In the genomic region with DNA sequence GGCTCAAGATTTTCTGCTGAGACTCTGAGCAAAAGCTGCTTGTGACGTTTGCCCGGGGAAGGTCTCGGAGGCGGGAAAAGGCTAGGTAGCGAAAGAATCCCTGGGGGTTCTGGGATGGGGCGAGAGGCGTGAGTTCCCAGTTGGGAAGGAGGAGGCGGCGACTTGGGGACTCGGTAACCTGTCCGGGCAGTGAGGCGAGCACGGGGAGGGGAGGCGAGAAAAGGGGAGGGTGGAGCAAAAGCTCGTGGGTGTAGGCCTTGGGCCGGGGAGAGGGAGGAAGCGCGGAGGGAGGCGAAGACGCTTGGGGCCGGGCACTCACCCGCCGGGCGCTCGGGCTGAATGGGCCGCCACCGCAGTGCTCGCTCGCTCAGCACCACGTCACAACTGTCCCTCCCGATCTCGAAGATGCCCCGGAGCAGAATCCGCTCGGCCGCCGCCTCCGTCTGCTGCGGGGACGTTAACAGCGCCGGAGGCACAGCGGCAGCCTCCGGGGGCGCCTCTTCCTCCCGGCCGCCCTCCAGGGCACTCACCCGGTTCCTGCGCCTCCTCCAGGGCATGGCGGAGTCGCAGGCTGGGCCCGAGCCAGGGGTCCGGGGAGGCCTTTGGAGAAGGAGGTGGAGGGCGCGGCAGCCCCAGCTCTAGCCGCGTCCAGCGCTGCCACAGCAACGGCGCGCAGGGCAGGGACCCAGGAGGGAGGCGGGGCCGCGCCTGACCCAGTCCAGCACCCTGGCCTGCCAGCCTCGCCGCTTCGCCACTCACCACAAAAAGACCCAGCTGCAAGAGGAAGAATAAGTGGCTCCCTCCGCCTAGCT, we compare ENCODE assay signal across 10 cellular contexts. TPM values are rescaled to one million over a fixed set of nuclear protein-coding genes. Genes with fewer than 3 reads are reported as not detected.
A peak's percentile ranks its signal among the peaks of the same experiment; 100 is the strongest.
DNase-seq lines count a peak whose midpoint lies in the region; ATAC-seq, FAIRE-seq and TF ChIP-seq lines count a peak whose summit lies in the region.
"Had no signal": no experiment of that assay in that cellular context is flagged by ENCODE, and none has a peak within 500 bp of the region (broad histone marks: within the 10 kb centered on the region; RNA-seq: fewer than 3 reads in every experiment).

A gene with protein sequence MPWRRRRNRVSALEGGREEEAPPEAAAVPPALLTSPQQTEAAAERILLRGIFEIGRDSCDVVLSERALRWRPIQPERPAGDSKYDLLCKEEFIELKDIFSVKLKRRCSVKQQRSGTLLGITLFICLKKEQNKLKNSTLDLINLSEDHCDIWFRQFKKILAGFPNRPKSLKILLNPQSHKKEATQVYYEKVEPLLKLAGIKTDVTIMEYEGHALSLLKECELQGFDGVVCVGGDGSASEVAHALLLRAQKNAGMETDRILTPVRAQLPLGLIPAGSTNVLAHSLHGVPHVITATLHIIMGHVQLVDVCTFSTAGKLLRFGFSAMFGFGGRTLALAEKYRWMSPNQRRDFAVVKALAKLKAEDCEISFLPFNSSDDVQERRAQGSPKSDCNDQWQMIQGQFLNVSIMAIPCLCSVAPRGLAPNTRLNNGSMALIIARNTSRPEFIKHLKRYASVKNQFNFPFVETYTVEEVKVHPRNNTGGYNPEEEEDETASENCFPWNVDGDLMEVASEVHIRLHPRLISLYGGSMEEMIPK (minus strand): TSS at position 656 of the 812 bp plus-strand sequence. CDS start 99 bp downstream, at position 557.

- H3K9me3 Mint-ChIP-seq in WTC11, result no peaks in the 10 kb centered on the region
- no peaks in the 10 kb centered on the region for H3K9me3 Mint-ChIP-seq in nephron progenitor cell

- peak within 1 kb of the TSS; percentile 40 for H3K4me3 ChIP-seq in fibroblast of mammary gland (ENCODE audit: control insufficient read depth, low read depth, low read length)

- no peaks in the 10 kb centered on the region for H3K36me3 Mint-ChIP-seq in WTC11
- H3K36me3 Mint-ChIP-seq in nephron progenitor cell (ENCODE audit: low read depth), result no peaks in the 10 kb centered on the region

- ATAC-seq in GM21576 (IDR thresholded peaks at IDR 0.05; ENCODE audit: unreplicated experiment) (peak; percentile 70), WTC11 (peak; percentile 81)

- DNase-seq in DMS153 (lab: John Stamatoyannopoulos, UW) (peak; percentile 30), DMS153 treated with DMSO at 0.1 percent for 48 hours (lab: John Stamatoyannopoulos, UW; ENCODE audit: unreplicated experiment) (no peak), HTR-8/SVneo (ENCODE audit: insufficient read length, low spot score) (peak; percentile 33), WTC11 (ENCODE audit: low spot score) (peak; percentile 82), fibroblast of mammary gland (ENCODE audit: low read depth) (no peak), nephron progenitor cell (peak; percentile 74), D721Med (ENCODE audit: insufficient read length, low spot score) (no peak)

- peaks cover 36% of the 10 kb centered on the region for H3K4me1 Mint-ChIP-seq in WTC11
- H3K4me1 Mint-ChIP-seq in nephron progenitor cell, result peaks cover 21% of the 10 kb centered on the region

- H3K4me3 Mint-ChIP-seq in WTC11 (peak within 1 kb of the TSS; percentile 81), nephron progenitor cell (peak within 1 kb of the TSS; percentile 84)

- H3K27ac Mint-ChIP-seq in WTC11 (no peak within 1 kb of the TSS; the same call in 1 of the 2 replicates), nephron progenitor cell (no peak within 1 kb of the TSS)

- CTCF ChIA-PET in WTC11 (lab: Charles Lee), result interaction anchor here (1.0 to 3.6 kb wide), 5 partner anchors 11 to 676 kb away, joined by 3 to 20 read pairs (median 5); partner anchors contain the start of gene UBE2E3

- H3K27me3 Mint-ChIP-seq in WTC11 (ENCODE audit: low read depth), result peaks cover 82% of the 10 kb centered on the region
- H3K27me3 Mint-ChIP-seq in nephron progenitor cell (ENCODE audit: low read depth, poor library complexity), result peaks cover 78% of the 10 kb centered on the region

- FAIRE-seq in HTR-8/SVneo (lab: Jason Lieb, UNC), result no peak
- FAIRE-seq in D721Med (lab: Jason Lieb, UNC), result no peak
- FAIRE-seq: A204.1, frontal cortex had no signal

- TF ChIP-seq CTCF in WTC11 (IDR thresholded peaks at IDR 0.05) (no peak), fibroblast of mammary gland (conservative IDR thresholded peaks at IDR 0.05; ENCODE audit: control insufficient read depth, insufficient read depth, low read depth, low read length) (no peak), nephron progenitor cell (IDR thresholded peaks at IDR 0.05) (no peak), D721Med (IDR thresholded peaks at IDR 0.05; ENCODE audit: insufficient read depth, missing control alignments) (no peak)

- POLR2A ChIA-PET in WTC11 (lab: Charles Lee), result interaction anchor here (1.3 kb wide), 1 partner anchor 28 kb away, joined by 3 read pairs; no protein-coding TSS in a partner anchor

TF ChIP-seq in WTC11, 78 proteins besides CTCF, POLR2A, EP300 and RAD21:
- no peak for TF ChIP-seq ZNF671 (CRISPR knock-in tag; IDR thresholded peaks at IDR 0.05)
- TF ChIP-seq, protein P1, sequence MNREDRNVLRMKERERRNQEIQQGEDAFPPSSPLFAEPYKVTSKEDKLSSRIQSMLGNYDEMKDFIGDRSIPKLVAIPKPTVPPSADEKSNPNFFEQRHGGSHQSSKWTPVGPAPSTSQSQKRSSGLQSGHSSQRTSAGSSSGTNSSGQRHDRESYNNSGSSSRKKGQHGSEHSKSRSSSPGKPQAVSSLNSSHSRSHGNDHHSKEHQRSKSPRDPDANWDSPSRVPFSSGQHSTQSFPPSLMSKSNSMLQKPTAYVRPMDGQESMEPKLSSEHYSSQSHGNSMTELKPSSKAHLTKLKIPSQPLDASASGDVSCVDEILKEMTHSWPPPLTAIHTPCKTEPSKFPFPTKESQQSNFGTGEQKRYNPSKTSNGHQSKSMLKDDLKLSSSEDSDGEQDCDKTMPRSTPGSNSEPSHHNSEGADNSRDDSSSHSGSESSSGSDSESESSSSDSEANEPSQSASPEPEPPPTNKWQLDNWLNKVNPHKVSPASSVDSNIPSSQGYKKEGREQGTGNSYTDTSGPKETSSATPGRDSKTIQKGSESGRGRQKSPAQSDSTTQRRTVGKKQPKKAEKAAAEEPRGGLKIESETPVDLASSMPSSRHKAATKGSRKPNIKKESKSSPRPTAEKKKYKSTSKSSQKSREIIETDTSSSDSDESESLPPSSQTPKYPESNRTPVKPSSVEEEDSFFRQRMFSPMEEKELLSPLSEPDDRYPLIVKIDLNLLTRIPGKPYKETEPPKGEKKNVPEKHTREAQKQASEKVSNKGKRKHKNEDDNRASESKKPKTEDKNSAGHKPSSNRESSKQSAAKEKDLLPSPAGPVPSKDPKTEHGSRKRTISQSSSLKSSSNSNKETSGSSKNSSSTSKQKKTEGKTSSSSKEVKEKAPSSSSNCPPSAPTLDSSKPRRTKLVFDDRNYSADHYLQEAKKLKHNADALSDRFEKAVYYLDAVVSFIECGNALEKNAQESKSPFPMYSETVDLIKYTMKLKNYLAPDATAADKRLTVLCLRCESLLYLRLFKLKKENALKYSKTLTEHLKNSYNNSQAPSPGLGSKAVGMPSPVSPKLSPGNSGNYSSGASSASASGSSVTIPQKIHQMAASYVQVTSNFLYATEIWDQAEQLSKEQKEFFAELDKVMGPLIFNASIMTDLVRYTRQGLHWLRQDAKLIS (CRISPR knock-in tag; IDR thresholded peaks at IDR 0.05; ENCODE audit: borderline replicate concordance), result no peak
- TF ChIP-seq ETV6 (CRISPR knock-in tag; IDR thresholded peaks at IDR 0.05), result peak; percentile 27
- peak; percentile 55; the same call in 1 of the 2 replicates for TF ChIP-seq ZNF423 (CRISPR knock-in tag; IDR thresholded peaks at IDR 0.05)
- TF ChIP-seq SP1 (CRISPR knock-in tag; conservative IDR thresholded peaks at IDR 0.05), result 0 out of 2 replicates have a peak, but pooled peaks have one; percentile 21
- TF ChIP-seq USF2 (CRISPR knock-in tag; IDR thresholded peaks at IDR 0.05), result 0 out of 2 replicates have a peak, but pooled peaks have one; percentile 8
- no peak for TF ChIP-seq ZNF219 (CRISPR knock-in tag; IDR thresholded peaks at IDR 0.05; ENCODE audit: borderline replicate concordance)
- TF ChIP-seq KAT7 (CRISPR knock-in tag; IDR thresholded peaks at IDR 0.05; ENCODE audit: borderline replicate concordance), result peak; percentile 91; the same call in 1 of the 2 replicates
- no peak for TF ChIP-seq GABPB1 (CRISPR knock-in tag; IDR thresholded peaks at IDR 0.05)
- TF ChIP-seq, protein P2, sequence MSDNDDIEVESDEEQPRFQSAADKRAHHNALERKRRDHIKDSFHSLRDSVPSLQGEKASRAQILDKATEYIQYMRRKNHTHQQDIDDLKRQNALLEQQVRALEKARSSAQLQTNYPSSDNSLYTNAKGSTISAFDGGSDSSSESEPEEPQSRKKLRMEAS (CRISPR knock-in tag; IDR thresholded peaks at IDR 0.05), result peak; percentile 43; the same call in 1 of the 2 replicates
- TF ChIP-seq MXD4 (CRISPR knock-in tag; IDR thresholded peaks at IDR 0.05; ENCODE audit: borderline replicate concordance), result no peak
- no peak for TF ChIP-seq CREM (CRISPR knock-in tag; IDR thresholded peaks at IDR 0.05)
- TF ChIP-seq E2F5 (CRISPR knock-in tag; IDR thresholded peaks at IDR 0.05), result peak; percentile 84
- TF ChIP-seq ZNF121 (CRISPR knock-in tag; IDR thresholded peaks at IDR 0.05), result peak; percentile 84
TF ChIP-seq in WTC11: peak in this region for 8.

RNA-seq across cellular contexts. Expression of the gene that starts here (rescaled TPM):
- 0.14 to 0.24 TPM in 2 of 3 replicates, not detected in the other for total RNA-seq in WTC11 (2021)

Comparison
In these comparisons a context has a peak if more than half of its experiments do, and no peak if none do; other contexts are left out.
1. DNase-seq: peak in DMS153 (single experiment), HTR-8/SVneo (single experiment) and nephron progenitor cell (single experiment); none in DMS153 treated with DMSO at 0.1 percent for 48 hours (single experiment), fibroblast of mammary gland (single experiment) and D721Med (single experiment).
2. Peak in DNase-seq and ATAC-seq in WTC11; RNA of the gene not detected or under 1 TPM.